In genomic region chr21:42424848-42425602, GRCh38 we compare ENCODE assay signal across 11 cellular contexts. TPM values are rescaled to one million over a fixed set of nuclear protein-coding genes. Genes with fewer than 3 reads are reported as not detected.
DNase-seq lines count a peak whose midpoint lies in the region; ATAC-seq and TF ChIP-seq lines count a peak whose summit lies in the region.
"Had no signal": no experiment of that assay in that cellular context is flagged by ENCODE, and none has a peak within 500 bp of the region (broad histone marks: within the 10 kb centered on the region; RNA-seq: fewer than 3 reads in every experiment).

No MANE protein-coding gene starts in this region.

- no peaks in the 10 kb centered on the region for H3K27me3 Mint-ChIP-seq in activated CD4-positive, alpha-beta T cell treated with anti-CD3 and anti-CD28 coated beads, Interleukin-2, amount 10 ng/mL, durations not matched to agents 7 days and 5 days
- peaks cover 4% of the 10 kb centered on the region for H3K27me3 Mint-ChIP-seq in neural progenitor cell (ENCODE audit: insufficient read depth, low read depth)

- DNase-seq in AML-193 (lab: John Stamatoyannopoulos, UW) (peak; percentile 68 to 71), neural progenitor cell (ENCODE audit: low spot score) (no peak), occipital lobe (lab: John Stamatoyannopoulos, UW) (no peak), ureter (ENCODE audit: low spot score) (no peak), NCI-H510A (lab: John Stamatoyannopoulos, UW) (no peak)
- peak; percentile 85 for DNase-seq in activated CD4-positive, alpha-beta T cell treated with anti-CD3 and anti-CD28 coated beads, Interleukin-2, amount 10 ng/mL, durations not matched to agents 7 days and 5 days

- H3K9me3 ChIP-seq in neural progenitor cell (ENCODE audit: low read depth): no peaks in the 10 kb centered on the region

- no peak for TF ChIP-seq CTCF in neural progenitor cell (IDR thresholded peaks at IDR 0.05)

- H3K79me2 ChIP-seq in neural progenitor cell (ENCODE audit: low read depth): no peaks in the 10 kb centered on the region

- no peak overlapping the region for H3K4me3 ChIP-seq in neural progenitor cell

- CTCF ChIA-PET in activated CD4-positive, alpha-beta T cell treated with anti-CD3 and anti-CD28 coated beads, Interleukin-2, amount 10 ng/mL, durations not matched to agents 7 days and 5 days (lab: Charles Lee): interaction anchor here (1.1 to 4.0 kb wide), 3 partner anchors 12 to 188 kb away, joined by 3 to 22 read pairs (median 3); partner anchors contain the start of gene UBASH3A

- no peak overlapping the region for H2AFZ ChIP-seq in neural progenitor cell (replicated peaks)

- POLR2A ChIA-PET in activated CD4-positive, alpha-beta T cell treated with anti-CD3 and anti-CD28 coated beads, Interleukin-2, amount 10 ng/mL, durations not matched to agents 7 days and 5 days (lab: Charles Lee): interaction anchor here (1.2 kb wide), 1 partner anchor 21 kb away, joined by 8 read pairs; the partner anchor contains the start of gene UBASH3A

- ATAC-seq in HG02981 (IDR thresholded peaks at IDR 0.05; ENCODE audit: unreplicated experiment) (peak; percentile 37), esophagus mucosa (peak; percentile 14)

- peaks cover under 1% of the 10 kb centered on the region for H3K9me3 Mint-ChIP-seq in activated CD4-positive, alpha-beta T cell treated with anti-CD3 and anti-CD28 coated beads, Interleukin-2, amount 10 ng/mL, durations not matched to agents 7 days and 5 days
- H3K9me3 Mint-ChIP-seq in neural progenitor cell: peaks cover 2% of the 10 kb centered on the region

- H3K27me3 ChIP-seq in neural progenitor cell: no peaks in the 10 kb centered on the region

- peak overlapping the region; percentile 90 for H3K27ac Mint-ChIP-seq in activated CD4-positive, alpha-beta T cell treated with anti-CD3 and anti-CD28 coated beads, Interleukin-2, amount 10 ng/mL, durations not matched to agents 7 days and 5 days
- H3K27ac Mint-ChIP-seq in neural progenitor cell: no peak overlapping the region

- H3K27ac ChIP-seq in neural progenitor cell: no peak overlapping the region
- H3K27ac ChIP-seq: C4-2B had no signal

- H3K36me3 Mint-ChIP-seq in activated CD4-positive, alpha-beta T cell treated with anti-CD3 and anti-CD28 coated beads, Interleukin-2, amount 10 ng/mL, durations not matched to agents 7 days and 5 days (ENCODE audit: low read depth): peaks cover 92% of the 10 kb centered on the region
- no peaks in the 10 kb centered on the region for H3K36me3 Mint-ChIP-seq in neural progenitor cell

- peaks cover 74% of the 10 kb centered on the region for H3K4me1 Mint-ChIP-seq in activated CD4-positive, alpha-beta T cell treated with anti-CD3 and anti-CD28 coated beads, Interleukin-2, amount 10 ng/mL, durations not matched to agents 7 days and 5 days
- H3K4me1 Mint-ChIP-seq in neural progenitor cell: no peaks in the 10 kb centered on the region

- no peaks in the 10 kb centered on the region for H3K4me1 ChIP-seq in neural progenitor cell

- no peak overlapping the region for H3K9ac ChIP-seq in neural progenitor cell

- H3F3A ChIP-seq in neural progenitor cell (ENCODE audit: low read depth): no peaks in the 10 kb centered on the region

- H3K4me3 Mint-ChIP-seq in activated CD4-positive, alpha-beta T cell treated with anti-CD3 and anti-CD28 coated beads, Interleukin-2, amount 10 ng/mL, durations not matched to agents 7 days and 5 days: peak overlapping the region; percentile 54
- no peak overlapping the region for H3K4me3 Mint-ChIP-seq in neural progenitor cell

- no peaks in the 10 kb centered on the region for H4K20me1 ChIP-seq in neural progenitor cell (ENCODE audit: low read depth)

- H3K4me2 ChIP-seq in neural progenitor cell: no peak overlapping the region

- no peaks in the 10 kb centered on the region for H3K36me3 ChIP-seq in neural progenitor cell

RNA-seq across cellular contexts. Expression of gene UBASH3A, which starts 21.3 kb away (rescaled TPM):
- 10 to 100 TPM; 77.4 to 83.7 TPM for total RNA-seq in activated CD4-positive, alpha-beta T cell treated with anti-CD3 and anti-CD28 coated beads, Interleukin-2, amount 10 ng/mL, durations not matched to agents 7 days and 5 days
- total RNA-seq in esophagus mucosa (0.24 TPM), neural progenitor cell (ENCODE audit: low replicate concordance) (not detected in 2 replicates), occipital lobe (not detected), ureter (1.4 TPM)
- total RNA-seq: H4, kidney epithelial cell had no signal

RNA-seq across cellular contexts. Expression of gene TMPRSS3, which starts 29.2 kb away (rescaled TPM):
- total RNA-seq in activated CD4-positive, alpha-beta T cell treated with anti-CD3 and anti-CD28 coated beads, Interleukin-2, amount 10 ng/mL, durations not matched to agents 7 days and 5 days: 1 to 10 TPM; 7.4 to 8.9 TPM
- total RNA-seq in esophagus mucosa: 0.32 TPM
- total RNA-seq in neural progenitor cell (ENCODE audit: low replicate concordance): not detected in 2 replicates
- not detected for total RNA-seq in occipital lobe
- 1.7 TPM for total RNA-seq in ureter

RNA-seq across cellular contexts. Expression of gene TFF1, which starts 58.7 kb away (rescaled TPM):
- total RNA-seq in activated CD4-positive, alpha-beta T cell treated with anti-CD3 and anti-CD28 coated beads, Interleukin-2, amount 10 ng/mL, durations not matched to agents 7 days and 5 days: not detected
- total RNA-seq in esophagus mucosa: not detected
- total RNA-seq in neural progenitor cell (ENCODE audit: low replicate concordance): not detected in 2 replicates
- not detected for total RNA-seq in occipital lobe
- 2.6 TPM for total RNA-seq in ureter
- total RNA-seq: H4, kidney epithelial cell had no signal

Comparison
In these comparisons a context has a peak if more than half of its experiments do, and no peak if none do; other contexts are left out.
1. DNase-seq: peak in AML-193 (2 of 2) and activated CD4-positive, alpha-beta T cell treated with anti-CD3 and anti-CD28 coated beads, Interleukin-2, amount 10 ng/mL, durations not matched to agents 7 days and 5 days (single experiment); none in neural progenitor cell (single experiment), occipital lobe (single experiment), ureter (single experiment) and NCI-H510A (single experiment).
2. RNA of gene UBASH3A, which starts 21.3 kb away (total RNA-seq): 77.4 to 83.7 TPM in activated CD4-positive, alpha-beta T cell treated with anti-CD3 and anti-CD28 coated beads, Interleukin-2, amount 10 ng/mL, durations not matched to agents 7 days and 5 days; 1.4 TPM in ureter (single experiment), 0.24 TPM in esophagus mucosa (single experiment), not detected in neural progenitor cell and not detected in occipital lobe (single experiment); every median in the first group is over 10 times any median in the second.